In the genomic region with DNA sequence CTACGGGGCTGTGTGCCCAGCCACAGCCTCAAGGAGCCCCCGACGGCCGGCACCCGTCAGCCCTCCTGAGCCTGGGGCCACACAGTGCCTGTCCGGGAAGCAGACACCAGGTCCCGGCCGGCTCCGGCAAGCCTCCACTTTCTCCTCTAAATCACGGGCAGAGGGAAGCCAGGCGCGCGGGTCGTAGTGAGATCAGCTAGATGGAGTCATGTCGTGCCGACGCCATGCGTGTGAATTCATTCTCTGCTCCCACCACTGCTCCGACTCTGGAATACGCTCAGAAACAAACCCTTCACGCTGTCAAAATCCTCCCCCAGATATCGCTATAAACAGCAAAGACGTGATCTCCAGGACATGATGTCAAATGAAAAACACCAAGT, we compare ENCODE assay signal across 23 cellular contexts.
"Had no signal": no experiment of that assay in that cellular context is flagged by ENCODE, and none has a peak within 500 bp of the region (broad histone marks: within the 10 kb centered on the region; RNA-seq: fewer than 3 reads in every experiment).

No MANE protein-coding gene starts in this region.

- H3K4me1 Mint-ChIP-seq: endodermal cell, nephron had no signal

- H3K4me3 ChIP-seq: coronary artery, hepatocyte, lung, smooth muscle cell, tibial artery, upper lobe of right lung, vagina had no signal

- H3K27me3 ChIP-seq: foreskin keratinocyte, hepatocyte, neutrophil, tibial artery, upper lobe of right lung, vagina had no signal

- H3K4me3 Mint-ChIP-seq: endodermal cell; nephron; stimulated activated memory B cell treated with anti-CD40 and anti-IgM and Interleukin-4, amounts not matched to agents 10 μg/mL and 1 μg/mL and 100 μg/mL, for 72 hours; stimulated activated naive CD8-positive, alpha-beta T cell treated with anti-CD3 and anti-CD28 coated beads, Interleukin-15, Interleukin-2, amounts not matched to agents 100 ng/mL and 50 ng/mL, for 24 hours had no signal

- FAIRE-seq: endothelial cell of umbilical vein had no signal

- DNase-seq: effector CD4-positive, alpha-beta T cell; endodermal cell; erythroblast; foreskin keratinocyte; left colon; left ventricle myocardium superior; mesenchymal stem cell; midbrain; stimulated activated CD4-positive, alpha-beta T cell treated with anti-CD3 and anti-CD28 coated beads, Interleukin-15, amount 100 ng/mL, for 24 hours; stimulated activated CD4-positive, alpha-beta T cell treated with anti-CD3 and anti-CD28 coated beads, Interleukin-1b, Interleukin-23, amount 100 ng/mL, for 48 hours; stimulated activated CD4-positive, alpha-beta T cell treated with anti-CD3 and anti-CD28 coated beads, Interleukin-4, amount 100 ng/mL, for 24 hours; tibial artery had no signal

- ATAC-seq: foreskin keratinocyte; left colon; left ventricle myocardium superior; stimulated activated memory B cell treated with anti-CD40 and anti-IgM and Interleukin-4, amounts not matched to agents 10 μg/mL and 1 μg/mL and 100 μg/mL, for 72 hours; upper lobe of right lung had no signal

- H3K27ac ChIP-seq: coronary artery, foreskin keratinocyte, hepatocyte, neutrophil, tibial artery, upper lobe of right lung, vagina had no signal

- H3K9me3 Mint-ChIP-seq: stimulated activated memory B cell treated with anti-CD40 and anti-IgM and Interleukin-4, amounts not matched to agents 10 μg/mL and 1 μg/mL and 100 μg/mL, for 72 hours; stimulated activated naive CD8-positive, alpha-beta T cell treated with anti-CD3 and anti-CD28 coated beads, Interleukin-15, Interleukin-2, amounts not matched to agents 100 ng/mL and 50 ng/mL, for 24 hours had no signal

- H3K27me3 Mint-ChIP-seq: stimulated activated memory B cell treated with anti-CD40 and anti-IgM and Interleukin-4, amounts not matched to agents 10 μg/mL and 1 μg/mL and 100 μg/mL, for 72 hours; stimulated activated naive CD8-positive, alpha-beta T cell treated with anti-CD3 and anti-CD28 coated beads, Interleukin-15, Interleukin-2, amounts not matched to agents 100 ng/mL and 50 ng/mL, for 24 hours had no signal

- H3K36me3 ChIP-seq: neutrophil, tibial artery, upper lobe of right lung, vagina had no signal

- H3K27ac Mint-ChIP-seq: endodermal cell; nephron; stimulated activated memory B cell treated with anti-CD40 and anti-IgM and Interleukin-4, amounts not matched to agents 10 μg/mL and 1 μg/mL and 100 μg/mL, for 72 hours; stimulated activated naive CD8-positive, alpha-beta T cell treated with anti-CD3 and anti-CD28 coated beads, Interleukin-15, Interleukin-2, amounts not matched to agents 100 ng/mL and 50 ng/mL, for 24 hours had no signal

- H3K4me1 ChIP-seq: foreskin keratinocyte, tibial artery, upper lobe of right lung, vagina had no signal

- H3K9me3 ChIP-seq: neutrophil, tibial artery, upper lobe of right lung, vagina had no signal
